In genomic region chr21:7837315-7837714, GRCh38 we compare ENCODE assay signal across 2 cellular contexts.
A peak's percentile ranks its signal among the peaks of the same experiment; 100 is the strongest.
DNase-seq lines count a peak whose midpoint lies in the region; ATAC-seq lines count a peak whose summit lies in the region.
"Not testable (repeated sequence)": the region's sequence is repeated elsewhere in the genome, so short reads cannot be mapped to it uniquely, and the experiment has no call there.

No MANE protein-coding gene starts in this region.

- ATAC-seq in Right ventricle myocardium superior (ENCODE audit: poor library complexity) (peak; percentile 36), left ventricle myocardium superior (peak; percentile 52)

- intact Hi-C loops in Right ventricle myocardium superior (cut with DNase I); left ventricle myocardium superior (cut with micrococcal nuclease): not testable (repeated sequence)

- not testable (repeated sequence) for DNase-seq in Right ventricle myocardium superior, left ventricle myocardium superior
